ENCODE assay signal across 10 cellular contexts in genomic region chr1:117371436-117372151, GRCh38. TPM values are rescaled to one million over a fixed set of nuclear protein-coding genes. Genes with fewer than 3 reads are reported as not detected.
DNase-seq lines count a peak whose midpoint lies in the region; ATAC-seq and TF ChIP-seq lines count a peak whose summit lies in the region.
"Had no signal": no experiment of that assay in that cellular context is flagged by ENCODE, and none has a peak within 500 bp of the region (broad histone marks: within the 10 kb centered on the region; RNA-seq: fewer than 3 reads in every experiment).

No MANE protein-coding gene starts in this region.

- H3K4me1 ChIP-seq in skeletal muscle satellite cell (ENCODE audit: control insufficient read depth, insufficient read depth, low read length) = peaks cover 5% of the 10 kb centered on the region

- ATAC-seq in activated T-cell treated with anti-CD3 and anti-CD28 coated beads, Interleukin-2, amount 50 U/mL, for 4 hours = no peak
- no peak for ATAC-seq in HG03025 (IDR thresholded peaks at IDR 0.05; ENCODE audit: low FRiP score, unreplicated experiment)
- ATAC-seq in HG02588 (IDR thresholded peaks at IDR 0.05; ENCODE audit: unreplicated experiment) = no peak
- ATAC-seq in HG02885 (IDR thresholded peaks at IDR 0.05; ENCODE audit: poor library complexity, unreplicated experiment) = no peak

- H3K4me3 ChIP-seq in fibroblast of mammary gland (ENCODE audit: control insufficient read depth, low read depth, low read length) (no peak overlapping the region), skeletal muscle satellite cell (ENCODE audit: low read length) (no peak overlapping the region)

- no peaks in the 10 kb centered on the region for H3K9me3 ChIP-seq in skeletal muscle satellite cell (replicated peaks; ENCODE audit: low read length)

- H3K4me1 Mint-ChIP-seq in activated T-cell treated with anti-CD3 and anti-CD28 coated beads, Interleukin-2, amount 50 U/mL, for 4 hours (ENCODE audit: low read depth) = peaks cover 59% of the 10 kb centered on the region

- H3K27me3 ChIP-seq in skeletal muscle satellite cell (ENCODE audit: control insufficient read depth, insufficient read depth, low read length) = no peaks in the 10 kb centered on the region

- H3K9me3 Mint-ChIP-seq in activated T-cell treated with anti-CD3 and anti-CD28 coated beads, Interleukin-2, amount 50 U/mL, for 4 hours = no peaks in the 10 kb centered on the region

- no peak for DNase-seq in activated T-cell treated with anti-CD3 and anti-CD28 coated beads, Interleukin-2, amount 50 U/mL, for 4 hours
- DNase-seq in activated T-cell treated with anti-CD3 and anti-CD28 coated beads, Interleukin-2, amount 50 U/mL, for 48 hours = no peak
- peak; percentile 31 for DNase-seq in fibroblast of mammary gland (ENCODE audit: low read depth)
- DNase-seq: activated naive CD4-positive, alpha-beta T cell treated with Interleukin-2 at 50 U/mL for 16 hours; NCI-H1436 had no signal

- peaks cover 3% of the 10 kb centered on the region for H3K36me3 Mint-ChIP-seq in activated T-cell treated with anti-CD3 and anti-CD28 coated beads, Interleukin-2, amount 50 U/mL, for 4 hours (ENCODE audit: insufficient read depth)

- H3K27me3 Mint-ChIP-seq in activated T-cell treated with anti-CD3 and anti-CD28 coated beads, Interleukin-2, amount 50 U/mL, for 4 hours (ENCODE audit: low read depth) = no peaks in the 10 kb centered on the region

- no peak overlapping the region for H3K9ac ChIP-seq in skeletal muscle satellite cell (ENCODE audit: low read depth, low read length)

- peak overlapping the region; percentile 16 for H3K4me3 Mint-ChIP-seq in activated T-cell treated with anti-CD3 and anti-CD28 coated beads, Interleukin-2, amount 50 U/mL, for 4 hours

- peak overlapping the region; percentile 96 for H3K4me2 ChIP-seq in skeletal muscle satellite cell (ENCODE audit: low read length)

- TF ChIP-seq CTCF in fibroblast of mammary gland (conservative IDR thresholded peaks at IDR 0.05; ENCODE audit: control insufficient read depth, insufficient read depth, low read depth, low read length) = no peak

- no peaks in the 10 kb centered on the region for H3K36me3 ChIP-seq in skeletal muscle satellite cell (ENCODE audit: insufficient read depth, low read length)

TF ChIP-seq in PFSK-1, 5 proteins besides CTCF, POLR2A, EP300 and RAD21:
- TF ChIP-seq SIN3A (IDR thresholded peaks at IDR 0.05; ENCODE audit: borderline replicate concordance, insufficient read depth, low read length) = peak; percentile 50; the same call in 1 of the 2 replicates
- no peak for TF ChIP-seq POLR2AphosphoS5 (IDR thresholded peaks at IDR 0.05; ENCODE audit: low read depth, low read length)
- TF ChIP-seq FOXP2 (optimal IDR thresholded peaks at IDR 0.05; ENCODE audit: borderline replicate concordance, extremely low read depth, extremely low read length, insufficient read depth) = no peak
- no peak for TF ChIP-seq REST (IDR thresholded peaks at IDR 0.05; ENCODE audit: insufficient read depth in 1 of 2, low read depth in 2 of 2, low read length in 2 of 2)
- TF ChIP-seq TAF1 (IDR thresholded peaks at IDR 0.05; ENCODE audit: borderline replicate concordance, insufficient read depth, low read length) = no peak

RNA-seq across cellular contexts. Expression of gene MAN1A2, which starts 4.3 kb away (rescaled TPM):
- total RNA-seq in activated T-cell treated with anti-CD3 and anti-CD28 coated beads, Interleukin-2, amount 50 U/mL, for 4 hours = 10 to 100 TPM; 18.0 to 20.2 (median 18.1) TPM
- 9.2 TPM for polyA plus RNA-seq in PFSK-1 (2012; ENCODE audit: insufficient read length, low read depth)
- 37.8 and 49.1 TPM in 2 replicates for total RNA-seq in skeletal muscle satellite cell (2012; rRNA removed)
